10 cellular contexts compared by ENCODE assay signal in the genomic region with DNA sequence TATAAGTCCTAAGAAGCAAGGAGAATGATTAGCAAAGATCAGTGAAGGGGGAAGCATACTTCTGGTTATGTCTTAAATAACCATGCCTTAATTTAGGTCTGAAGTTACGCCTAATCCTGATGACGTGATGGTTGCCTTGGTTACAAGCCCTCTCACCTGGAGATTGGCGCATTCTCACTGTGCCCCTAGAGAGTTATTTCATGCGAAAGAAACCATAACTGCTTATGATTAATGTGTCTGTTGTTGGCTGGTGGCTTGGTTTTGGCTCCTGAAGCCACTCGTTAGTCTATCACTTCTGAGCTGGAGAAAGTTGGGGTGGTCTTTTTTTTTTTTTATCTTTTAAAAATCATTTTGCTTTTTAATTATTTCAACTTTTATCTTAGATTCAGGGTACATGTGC. TPM values are rescaled to one million over a fixed set of nuclear protein-coding genes. Genes with fewer than 3 reads are reported as not detected.
DNase-seq lines count a peak whose midpoint lies in the region; ATAC-seq, FAIRE-seq and TF ChIP-seq lines count a peak whose summit lies in the region.
"Had no signal": no experiment of that assay in that cellular context is flagged by ENCODE, and none has a peak within 500 bp of the region (broad histone marks: within the 10 kb centered on the region; RNA-seq: fewer than 3 reads in every experiment).

No MANE protein-coding gene starts in this region.

- no peaks in the 10 kb centered on the region for H3K36me3 Mint-ChIP-seq in Caco-2 (ENCODE audit: insufficient read depth, unreplicated experiment)

- FAIRE-seq in islet of Langerhans (lab: Jason Lieb, UNC): peak; percentile 98

- intact Hi-C loops in Caco-2 (cut with micrococcal nuclease; ENCODE audit: unreplicated experiment): no loop called here

- H3K4me1 ChIP-seq in HEK293 (ENCODE audit: control insufficient read depth, insufficient read depth, low read length) (no peaks in the 10 kb centered on the region), Caco-2 (no peaks in the 10 kb centered on the region)
- H3K4me1 ChIP-seq: left lung, prostate gland had no signal

- H3K4me3 ChIP-seq in HEK293 (ENCODE audit: low read depth, low read length): no peak overlapping the region
- H3K4me3 ChIP-seq in Caco-2 (ENCODE audit: low read depth, low read length): no peak overlapping the region
- H3K4me3 ChIP-seq: left lung, prostate gland had no signal

- peak; percentile 49 for DNase-seq in NCI-H1105 (lab: John Stamatoyannopoulos, UW)
- no peak for DNase-seq in C1 segment of cervical spinal cord (lab: John Stamatoyannopoulos, UW)
- no peak for DNase-seq in iPS-NIHi7 (ENCODE audit: extremely low spot score)
- DNase-seq in Caco-2: no peak
- DNase-seq: activated CD8-positive, alpha-beta memory T cell treated with anti-CD3 and anti-CD28 coated beads for 24 hours; left lung had no signal

- no peaks in the 10 kb centered on the region for H3K27me3 Mint-ChIP-seq in Caco-2 (ENCODE audit: insufficient read depth, unreplicated experiment)

- no peaks in the 10 kb centered on the region for H3K9me3 Mint-ChIP-seq in Caco-2 (ENCODE audit: unreplicated experiment)

- POLR2A ChIA-PET in HEK293 (lab: Yijun Ruan, JAX): no interaction called here
- POLR2A ChIA-PET in Caco-2 (lab: Charles Lee): no interaction called here

- no peaks in the 10 kb centered on the region for H3K27me3 ChIP-seq in Caco-2 (replicated peaks; ENCODE audit: control insufficient read depth, insufficient read depth, low read length)
- H3K27me3 ChIP-seq: left lung had no signal

- H3K4me3 Mint-ChIP-seq in Caco-2 (ENCODE audit: unreplicated experiment): no peak overlapping the region

- no TSS peak for BruUV-seq in Caco-2 (replicated peaks; lab: Mats Ljungman, UMichigan)

- peak; percentile 47 for ATAC-seq in GM18873 (IDR thresholded peaks at IDR 0.05; ENCODE audit: low FRiP score, unreplicated experiment)
- ATAC-seq: left lung had no signal

- H3K36me3 ChIP-seq in HEK293 (ENCODE audit: control insufficient read depth in 2 of 2, insufficient read depth in 1 of 2, low read length in 2 of 2): peaks cover 3 to 26% of the 10 kb centered on the region in 2 experiments; a peak in 2 of 3 replicates
- H3K36me3 ChIP-seq in Caco-2 (ENCODE audit: control insufficient read depth, insufficient read depth, low read length): no peaks in the 10 kb centered on the region
- H3K36me3 ChIP-seq: left lung, prostate gland had no signal

- TF ChIP-seq CTCF in HEK293 (tag by site-specific recombination; IDR thresholded peaks at IDR 0.05): no peak
- TF ChIP-seq CTCF in Caco-2 (IDR thresholded peaks at IDR 0.05; ENCODE audit: insufficient read depth in 1 of 2, low read depth in 1 of 2, low read length in 1 of 2, severe bottlenecking in 1 of 2, unreplicated experiment in 1 of 2): no peak

- no peaks in the 10 kb centered on the region for H3K9me3 ChIP-seq in HEK293 (ENCODE audit: control insufficient read depth, insufficient read depth, low read depth, low read length)
- no peaks in the 10 kb centered on the region for H3K9me3 ChIP-seq in Caco-2
- H3K9me3 ChIP-seq: left lung, prostate gland had no signal

- no peaks in the 10 kb centered on the region for H3K4me1 Mint-ChIP-seq in Caco-2 (ENCODE audit: low read depth, unreplicated experiment)

- no peak overlapping the region for H3K27ac Mint-ChIP-seq in Caco-2 (ENCODE audit: unreplicated experiment)

- CTCF ChIA-PET in HEK293 (lab: Yijun Ruan, JAX) (no interaction called here), Caco-2 (lab: Charles Lee) (no interaction called here)

- H3K27ac ChIP-seq in HEK293 (ENCODE audit: extremely low read depth, low read depth, low read length): no peak overlapping the region
- H3K27ac ChIP-seq: left lung, prostate gland had no signal

TF ChIP-seq in HEK293, 187 proteins besides CTCF, POLR2A, EP300 and RAD21:
- TF ChIP-seq, protein P1, sequence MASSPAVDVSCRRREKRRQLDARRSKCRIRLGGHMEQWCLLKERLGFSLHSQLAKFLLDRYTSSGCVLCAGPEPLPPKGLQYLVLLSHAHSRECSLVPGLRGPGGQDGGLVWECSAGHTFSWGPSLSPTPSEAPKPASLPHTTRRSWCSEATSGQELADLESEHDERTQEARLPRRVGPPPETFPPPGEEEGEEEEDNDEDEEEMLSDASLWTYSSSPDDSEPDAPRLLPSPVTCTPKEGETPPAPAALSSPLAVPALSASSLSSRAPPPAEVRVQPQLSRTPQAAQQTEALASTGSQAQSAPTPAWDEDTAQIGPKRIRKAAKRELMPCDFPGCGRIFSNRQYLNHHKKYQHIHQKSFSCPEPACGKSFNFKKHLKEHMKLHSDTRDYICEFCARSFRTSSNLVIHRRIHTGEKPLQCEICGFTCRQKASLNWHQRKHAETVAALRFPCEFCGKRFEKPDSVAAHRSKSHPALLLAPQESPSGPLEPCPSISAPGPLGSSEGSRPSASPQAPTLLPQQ (tag by site-specific recombination; IDR thresholded peaks at IDR 0.05): no peak
- TF ChIP-seq, protein P2, sequence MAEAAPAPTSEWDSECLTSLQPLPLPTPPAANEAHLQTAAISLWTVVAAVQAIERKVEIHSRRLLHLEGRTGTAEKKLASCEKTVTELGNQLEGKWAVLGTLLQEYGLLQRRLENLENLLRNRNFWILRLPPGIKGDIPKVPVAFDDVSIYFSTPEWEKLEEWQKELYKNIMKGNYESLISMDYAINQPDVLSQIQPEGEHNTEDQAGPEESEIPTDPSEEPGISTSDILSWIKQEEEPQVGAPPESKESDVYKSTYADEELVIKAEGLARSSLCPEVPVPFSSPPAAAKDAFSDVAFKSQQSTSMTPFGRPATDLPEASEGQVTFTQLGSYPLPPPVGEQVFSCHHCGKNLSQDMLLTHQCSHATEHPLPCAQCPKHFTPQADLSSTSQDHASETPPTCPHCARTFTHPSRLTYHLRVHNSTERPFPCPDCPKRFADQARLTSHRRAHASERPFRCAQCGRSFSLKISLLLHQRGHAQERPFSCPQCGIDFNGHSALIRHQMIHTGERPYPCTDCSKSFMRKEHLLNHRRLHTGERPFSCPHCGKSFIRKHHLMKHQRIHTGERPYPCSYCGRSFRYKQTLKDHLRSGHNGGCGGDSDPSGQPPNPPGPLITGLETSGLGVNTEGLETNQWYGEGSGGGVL (tag by site-specific recombination; IDR thresholded peaks at IDR 0.05): no peak
- TF ChIP-seq, protein P3, sequence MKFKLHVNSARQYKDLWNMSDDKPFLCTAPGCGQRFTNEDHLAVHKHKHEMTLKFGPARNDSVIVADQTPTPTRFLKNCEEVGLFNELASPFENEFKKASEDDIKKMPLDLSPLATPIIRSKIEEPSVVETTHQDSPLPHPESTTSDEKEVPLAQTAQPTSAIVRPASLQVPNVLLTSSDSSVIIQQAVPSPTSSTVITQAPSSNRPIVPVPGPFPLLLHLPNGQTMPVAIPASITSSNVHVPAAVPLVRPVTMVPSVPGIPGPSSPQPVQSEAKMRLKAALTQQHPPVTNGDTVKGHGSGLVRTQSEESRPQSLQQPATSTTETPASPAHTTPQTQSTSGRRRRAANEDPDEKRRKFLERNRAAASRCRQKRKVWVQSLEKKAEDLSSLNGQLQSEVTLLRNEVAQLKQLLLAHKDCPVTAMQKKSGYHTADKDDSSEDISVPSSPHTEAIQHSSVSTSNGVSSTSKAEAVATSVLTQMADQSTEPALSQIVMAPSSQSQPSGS (tag by site-specific recombination; IDR thresholded peaks at IDR 0.05; ENCODE audit: low read depth): peak; percentile 53; the same call in 1 of the 2 replicates
- no peak for TF ChIP-seq ZNF624 (tag by site-specific recombination; IDR thresholded peaks at IDR 0.05)
- TF ChIP-seq HOXD13 (CRISPR knock-in tag; IDR thresholded peaks at IDR 0.05; ENCODE audit: borderline replicate concordance): no peak
- TF ChIP-seq GLI2 (tag by site-specific recombination; IDR thresholded peaks at IDR 0.05; ENCODE audit: borderline replicate concordance, low read depth): no peak
- TF ChIP-seq BCL11A (tag by site-specific recombination; IDR thresholded peaks at IDR 0.05; ENCODE audit: low read depth): no peak

RNA-seq across cellular contexts. Expression of a gene that starts 47.0 kb away (rescaled TPM):
- 0.16 TPM in 2 replicates for total RNA-seq in Caco-2 (2022)
